ENCODE assay signal across 8 cellular contexts in genomic region chr9:129783516-129784361, GRCh38. TPM values are rescaled to one million over a fixed set of nuclear protein-coding genes. Genes with fewer than 3 reads are reported as not detected.
DNase-seq lines count a peak whose midpoint lies in the region; ATAC-seq, FAIRE-seq and TF ChIP-seq lines count a peak whose summit lies in the region.

No MANE protein-coding gene starts in this region.

- WGBS in lower leg skin, 2 donors = 33 to 36% methylated on average over 14 of the region's 14 CpGs

- no peaks in the 10 kb centered on the region for H3K9me3 Mint-ChIP-seq in activated CD4-positive, alpha-beta T cell treated with anti-CD3 and anti-CD28 coated beads, Interleukin-2, amount 10 ng/mL, durations not matched to agents 24 days and 14 days

- DNase-seq in AML-193 (lab: John Stamatoyannopoulos, UW) = peak; percentile 58 to 72
- DNase-seq in H54 (ENCODE audit: insufficient read length, low spot score) = peak; percentile 46
- DNase-seq in NCI-H510A (lab: John Stamatoyannopoulos, UW) = peak; percentile 19
- DNase-seq in activated CD4-positive, alpha-beta T cell treated with anti-CD3 and anti-CD28 coated beads, Interleukin-2, amount 10 ng/mL, durations not matched to agents 24 days and 14 days = peak; percentile 94
- no peak for DNase-seq in coronary artery (ENCODE audit: low spot score)
- DNase-seq in lower leg skin (ENCODE audit: low spot score in 2 of 2) = peak; percentile 69 to 95
- peak; percentile 56 to 65 (median 59) for DNase-seq in stimulated activated CD4-positive, alpha-beta T cell treated with anti-CD3 and anti-CD28 coated beads, TNF-alpha, amount 100 ng/mL, for 48 hours (ENCODE audit: low read depth in 3 of 3)

- H3K27me3 Mint-ChIP-seq in activated CD4-positive, alpha-beta T cell treated with anti-CD3 and anti-CD28 coated beads, Interleukin-2, amount 10 ng/mL, durations not matched to agents 24 days and 14 days = peaks cover 24% of the 10 kb centered on the region

- no peak for ATAC-seq in HG03280 (IDR thresholded peaks at IDR 0.05; ENCODE audit: unreplicated experiment)

- H3K4me1 Mint-ChIP-seq in activated CD4-positive, alpha-beta T cell treated with anti-CD3 and anti-CD28 coated beads, Interleukin-2, amount 10 ng/mL, durations not matched to agents 24 days and 14 days = peaks cover 4% of the 10 kb centered on the region

- intact Hi-C loops in activated CD4-positive, alpha-beta T cell treated with anti-CD3 and anti-CD28 coated beads, Interleukin-2, amount 10 ng/mL, durations not matched to agents 24 days and 14 days (cut with micrococcal nuclease) = loop anchor here (1.0 to 5.0 kb wide), 3 partner anchors 46 to 651 kb away; partner anchors contain the start of gene ASB6
- intact Hi-C loops in lower leg skin (cut with DNase I; ENCODE audit: low total_unique reads) = loop anchor here (2.0 kb wide), 1 partner anchor 47 kb away; no protein-coding TSS in a partner anchor

- no peak overlapping the region for H3K4me3 ChIP-seq in coronary artery
- no peak overlapping the region for H3K4me3 ChIP-seq in lower leg skin (ENCODE audit: low read depth, poor library complexity, severe bottlenecking)

- peak; percentile 86 for FAIRE-seq in H54 (lab: Jason Lieb, UNC)

- TF ChIP-seq CTCF in coronary artery (IDR thresholded peaks at IDR 0.05) (peak; percentile 85), lower leg skin (IDR thresholded peaks at IDR 0.05) (peak in 1 of 3 donors; percentile 87)

- H3K27ac ChIP-seq in coronary artery = no peak overlapping the region

- TF ChIP-seq POLR2A in H54 (IDR thresholded peaks at IDR 0.05; ENCODE audit: low read depth, low read length) (no peak), lower leg skin (IDR thresholded peaks at IDR 0.05) (no peak)

- no peaks in the 10 kb centered on the region for H3K36me3 Mint-ChIP-seq in activated CD4-positive, alpha-beta T cell treated with anti-CD3 and anti-CD28 coated beads, Interleukin-2, amount 10 ng/mL, durations not matched to agents 24 days and 14 days (ENCODE audit: low read depth)

- no peak overlapping the region for H3K4me3 Mint-ChIP-seq in activated CD4-positive, alpha-beta T cell treated with anti-CD3 and anti-CD28 coated beads, Interleukin-2, amount 10 ng/mL, durations not matched to agents 24 days and 14 days

- no peak overlapping the region for H3K27ac Mint-ChIP-seq in activated CD4-positive, alpha-beta T cell treated with anti-CD3 and anti-CD28 coated beads, Interleukin-2, amount 10 ng/mL, durations not matched to agents 24 days and 14 days

RNA-seq across cellular contexts. Expression of gene TOR1B, which starts 19.2 kb away (rescaled TPM):
- total RNA-seq in activated CD4-positive, alpha-beta T cell treated with anti-CD3 and anti-CD28 coated beads, Interleukin-2, amount 10 ng/mL, durations not matched to agents 24 days and 14 days = 22.7 and 24.1 TPM in 2 replicates
- total RNA-seq in lower leg skin = 10 to 100 TPM; 17.0 to 31.0 (median 22.7) TPM

RNA-seq across cellular contexts. Expression of gene PTGES, which starts 30.9 kb away (rescaled TPM):
- total RNA-seq in activated CD4-positive, alpha-beta T cell treated with anti-CD3 and anti-CD28 coated beads, Interleukin-2, amount 10 ng/mL, durations not matched to agents 24 days and 14 days = 0.09 and 0.12 TPM in 2 replicates
- 10 to 100 TPM; 14.4 to 28.7 (median 23.2) TPM for total RNA-seq in lower leg skin

RNA-seq across cellular contexts. Expression of gene TOR1A, which starts 40.2 kb away (rescaled TPM):
- total RNA-seq in activated CD4-positive, alpha-beta T cell treated with anti-CD3 and anti-CD28 coated beads, Interleukin-2, amount 10 ng/mL, durations not matched to agents 24 days and 14 days = 55.1 and 60.5 TPM in 2 replicates
- total RNA-seq in lower leg skin = 10 to 100 TPM; 26.3 to 44.7 (median 37.7) TPM

RNA-seq across cellular contexts. Expression of gene C9orf78, which starts 51.3 kb away (rescaled TPM):
- 59.9 and 60.9 TPM in 2 replicates for total RNA-seq in activated CD4-positive, alpha-beta T cell treated with anti-CD3 and anti-CD28 coated beads, Interleukin-2, amount 10 ng/mL, durations not matched to agents 24 days and 14 days
- total RNA-seq in lower leg skin = 100 to 1,000 TPM in 1 of 4 donors, 10 to 100 TPM in 3; 56.3 to 105 (median 61.3) TPM

RNA-seq across cellular contexts. Expression of gene USP20, which starts 51.5 kb away (rescaled TPM):
- total RNA-seq in activated CD4-positive, alpha-beta T cell treated with anti-CD3 and anti-CD28 coated beads, Interleukin-2, amount 10 ng/mL, durations not matched to agents 24 days and 14 days = 44.3 and 47.2 TPM in 2 replicates
- 10 to 100 TPM; 20.7 to 39.7 (median 36.1) TPM for total RNA-seq in lower leg skin

Comparison
In these comparisons a context has a peak if more than half of its experiments do, and no peak if none do; other contexts are left out.
1. RNA of gene PTGES, which starts 30.9 kb away (total RNA-seq): 14.4 to 28.7 TPM in lower leg skin; 0.09 to 0.12 TPM in activated CD4-positive, alpha-beta T cell treated with anti-CD3 and anti-CD28 coated beads, Interleukin-2, amount 10 ng/mL, durations not matched to agents 24 days and 14 days; every median in the first group is over 10 times any median in the second.